8 cellular contexts compared by ENCODE assay signal in genomic region chr5:72355706-72356299, GRCh38. TPM values are rescaled to one million over a fixed set of nuclear protein-coding genes. Genes with fewer than 3 reads are reported as not detected.
DNase-seq lines count a peak whose midpoint lies in the region; ATAC-seq and TF ChIP-seq lines count a peak whose summit lies in the region.

No MANE protein-coding gene starts in this region.

- ATAC-seq in right lobe of liver (peak; percentile 61 to 78 (median 73)), GM18502 (IDR thresholded peaks at IDR 0.05; ENCODE audit: poor library complexity, unreplicated experiment) (no peak), HG02759 (IDR thresholded peaks at IDR 0.05; ENCODE audit: unreplicated experiment) (no peak)

- TF ChIP-seq POLR2A in right lobe of liver (IDR thresholded peaks at IDR 0.05) = no peak

- intact Hi-C loops in right lobe of liver (cut with DNase I) = no loop called here

- H3K4me3 ChIP-seq in MG63 = no peak overlapping the region
- H3K4me3 ChIP-seq in right lobe of liver = no peak overlapping the region

- H3K4me1 ChIP-seq in right lobe of liver = no peaks in the 10 kb centered on the region

- H3K27me3 ChIP-seq in MG63 = no peaks in the 10 kb centered on the region
- no peaks in the 10 kb centered on the region for H3K27me3 ChIP-seq in right lobe of liver

- DNase-seq in D341Med (ENCODE audit: low spot score) = peak; percentile 72
- DNase-seq in MG63 = peak; percentile 54
- peak; percentile 66 for DNase-seq in cerebellar cortex (ENCODE audit: low spot score)
- no peak for DNase-seq in right lobe of liver
- DNase-seq in DMS79 treated with DMSO at 0.1 percent for 48 hours (lab: John Stamatoyannopoulos, UW) = no peak
- no peak for DNase-seq in GOT3 (lab: John Stamatoyannopoulos, UW)

- no peaks in the 10 kb centered on the region for H3K9me3 ChIP-seq in MG63
- no peaks in the 10 kb centered on the region for H3K9me3 ChIP-seq in right lobe of liver

- TF ChIP-seq CTCF in right lobe of liver (IDR thresholded peaks at IDR 0.05) = peak in 3 of 4 donors; percentile 22 to 38 (median 37)

- 73% methylated on average over 5 of the region's 5 CpGs for WGBS in right lobe of liver (ENCODE audit: insufficient coverage, low coverage, low lambda C conversion rate, missing lambda C conversion rate)

- H3K27ac ChIP-seq in right lobe of liver = no peak overlapping the region

- no peaks in the 10 kb centered on the region; the same call in none of the 2 replicates for H3K36me3 ChIP-seq in MG63
- H3K36me3 ChIP-seq in right lobe of liver = peaks cover 0 to 5% (median 2%) of the 10 kb centered on the region in 4 donors

RNA-seq across cellular contexts. Expression of gene PTCD2, which starts 35.6 kb away (rescaled TPM):
- 16.4 and 27.6 TPM in 2 replicates for total RNA-seq in MG63 (2014; rRNA removed; shearing (Covaris generic); ENCODE audit: low replicate concordance)
- total RNA-seq in right lobe of liver = 1 to 10 TPM; 4.3 to 8.5 (median 6.7) TPM

RNA-seq across cellular contexts. Expression of gene MRPS27, which starts 35.8 kb away (rescaled TPM):
- 102 and 121 TPM in 2 replicates for total RNA-seq in MG63 (2014; rRNA removed; shearing (Covaris generic); ENCODE audit: low replicate concordance)
- 10 to 100 TPM; 28.6 to 40.3 (median 36.0) TPM for total RNA-seq in right lobe of liver

Comparison
In these comparisons a context has a peak if more than half of its experiments do, and no peak if none do; other contexts are left out.
1. DNase-seq: peak in D341Med (single experiment), MG63 (single experiment) and cerebellar cortex (single experiment); none in right lobe of liver (0 of 3), DMS79 treated with DMSO at 0.1 percent for 48 hours (single experiment) and GOT3 (single experiment).
2. ATAC-seq: peak in right lobe of liver (4 of 4); none in GM18502 (single experiment) and HG02759 (single experiment).